ENCODE assay signal across 10 cellular contexts in genomic region chr3:71987828-71988227, GRCh38.
DNase-seq lines count a peak whose midpoint lies in the region; ATAC-seq and TF ChIP-seq lines count a peak whose summit lies in the region.
"Had no signal": no experiment of that assay in that cellular context is flagged by ENCODE, and none has a peak within 500 bp of the region (broad histone marks: within the 10 kb centered on the region; RNA-seq: fewer than 3 reads in every experiment).

No MANE protein-coding gene starts in this region.

- no peak overlapping the region for H3K4me3 Mint-ChIP-seq in endothelial cell (ENCODE audit: unreplicated experiment)
- no peak overlapping the region for H3K4me3 Mint-ChIP-seq in activated CD8-positive, alpha-beta T cell treated with anti-CD3 and anti-CD28 coated beads, Interleukin-2, amount 10 ng/mL, durations not matched to agents 7 days and 5 days
- H3K4me3 Mint-ChIP-seq in stimulated activated naive B cell treated with anti-CD40 and anti-IgM and Interleukin-4, amounts not matched to agents 10 μg/mL and 1 μg/mL and 100 μg/mL, for 72 hours = no peak overlapping the region

- WGBS in right cardiac atrium = 59% methylated on average over 5 of the region's 5 CpGs

- DNase-seq in left cardiac atrium = no peak
- no peak for DNase-seq in right cardiac atrium
- peak; percentile 91 for DNase-seq in NCI-H69 (lab: John Stamatoyannopoulos, UW)
- peak; percentile 46 for DNase-seq in endothelial cell (ENCODE audit: low spot score)
- DNase-seq in activated CD8-positive, alpha-beta T cell treated with anti-CD3 and anti-CD28 coated beads, Interleukin-2, amount 10 ng/mL, durations not matched to agents 7 days and 5 days = no peak
- DNase-seq in NCI-H146 (lab: John Stamatoyannopoulos, UW) = no peak
- DNase-seq in stimulated activated naive B cell treated with anti-CD40 and anti-IgM and Interleukin-4, amounts not matched to agents 10 μg/mL and 1 μg/mL and 100 μg/mL, for 72 hours = no peak
- DNase-seq: upper lobe of left lung had no signal

- TF ChIP-seq CTCF in endothelial cell (IDR thresholded peaks at IDR 0.05; ENCODE audit: unreplicated experiment) = no peak

- peaks cover 1% of the 10 kb centered on the region for H3K27me3 Mint-ChIP-seq in endothelial cell (ENCODE audit: unreplicated experiment)
- H3K27me3 Mint-ChIP-seq in activated CD8-positive, alpha-beta T cell treated with anti-CD3 and anti-CD28 coated beads, Interleukin-2, amount 10 ng/mL, durations not matched to agents 7 days and 5 days (ENCODE audit: low read depth) = no peaks in the 10 kb centered on the region
- peaks cover 11 to 12% of the 10 kb centered on the region in 2 donors for H3K27me3 Mint-ChIP-seq in stimulated activated naive B cell treated with anti-CD40 and anti-IgM and Interleukin-4, amounts not matched to agents 10 μg/mL and 1 μg/mL and 100 μg/mL, for 72 hours

- intact Hi-C loops in left cardiac atrium (cut with DNase I) = no loop called here
- intact Hi-C loops in right cardiac atrium (cut with DNase I) = no loop called here

- no peak overlapping the region for H3K4me3 ChIP-seq in right cardiac atrium (ENCODE audit: low read length)
- H3K4me3 ChIP-seq: upper lobe of left lung had no signal

- POLR2A ChIA-PET in activated CD8-positive, alpha-beta T cell treated with anti-CD3 and anti-CD28 coated beads, Interleukin-2, amount 10 ng/mL, durations not matched to agents 7 days and 5 days (lab: Charles Lee) = no interaction called here

- H3K9me3 Mint-ChIP-seq in endothelial cell (ENCODE audit: unreplicated experiment) = no peaks in the 10 kb centered on the region
- peaks cover 5% of the 10 kb centered on the region for H3K9me3 Mint-ChIP-seq in activated CD8-positive, alpha-beta T cell treated with anti-CD3 and anti-CD28 coated beads, Interleukin-2, amount 10 ng/mL, durations not matched to agents 7 days and 5 days (ENCODE audit: insufficient read depth)
- peaks cover 4 to 5% of the 10 kb centered on the region in 2 donors for H3K9me3 Mint-ChIP-seq in stimulated activated naive B cell treated with anti-CD40 and anti-IgM and Interleukin-4, amounts not matched to agents 10 μg/mL and 1 μg/mL and 100 μg/mL, for 72 hours

- H3K4me1 Mint-ChIP-seq in endothelial cell (ENCODE audit: unreplicated experiment) = peaks cover 21% of the 10 kb centered on the region
- peaks cover 23% of the 10 kb centered on the region for H3K4me1 Mint-ChIP-seq in activated CD8-positive, alpha-beta T cell treated with anti-CD3 and anti-CD28 coated beads, Interleukin-2, amount 10 ng/mL, durations not matched to agents 7 days and 5 days (ENCODE audit: low read depth)
- H3K4me1 Mint-ChIP-seq in stimulated activated naive B cell treated with anti-CD40 and anti-IgM and Interleukin-4, amounts not matched to agents 10 μg/mL and 1 μg/mL and 100 μg/mL, for 72 hours = peaks cover 26 to 42% of the 10 kb centered on the region in 2 donors

- no peaks in the 10 kb centered on the region for H3K36me3 Mint-ChIP-seq in endothelial cell (ENCODE audit: low read depth, unreplicated experiment)
- H3K36me3 Mint-ChIP-seq in activated CD8-positive, alpha-beta T cell treated with anti-CD3 and anti-CD28 coated beads, Interleukin-2, amount 10 ng/mL, durations not matched to agents 7 days and 5 days (ENCODE audit: low read depth) = no peaks in the 10 kb centered on the region
- peaks cover 0 to 8% of the 10 kb centered on the region in 2 donors for H3K36me3 Mint-ChIP-seq in stimulated activated naive B cell treated with anti-CD40 and anti-IgM and Interleukin-4, amounts not matched to agents 10 μg/mL and 1 μg/mL and 100 μg/mL, for 72 hours

- peak overlapping the region; percentile 33 for H3K27ac Mint-ChIP-seq in endothelial cell (ENCODE audit: unreplicated experiment)
- no peak overlapping the region for H3K27ac Mint-ChIP-seq in activated CD8-positive, alpha-beta T cell treated with anti-CD3 and anti-CD28 coated beads, Interleukin-2, amount 10 ng/mL, durations not matched to agents 7 days and 5 days
- no peak overlapping the region for H3K27ac Mint-ChIP-seq in stimulated activated naive B cell treated with anti-CD40 and anti-IgM and Interleukin-4, amounts not matched to agents 10 μg/mL and 1 μg/mL and 100 μg/mL, for 72 hours

- no peak overlapping the region for H3K27ac ChIP-seq in right cardiac atrium (ENCODE audit: low read length)
- H3K27ac ChIP-seq: C4-2B, upper lobe of left lung had no signal

- no peaks in the 10 kb centered on the region for H3K9me3 ChIP-seq in right cardiac atrium (ENCODE audit: control insufficient read depth, low read length)
- H3K9me3 ChIP-seq: upper lobe of left lung had no signal

- H3K27me3 ChIP-seq in right cardiac atrium (ENCODE audit: control insufficient read depth, insufficient read depth) = no peaks in the 10 kb centered on the region
- H3K27me3 ChIP-seq: upper lobe of left lung had no signal

- no peaks in the 10 kb centered on the region for H3K4me1 ChIP-seq in right cardiac atrium (ENCODE audit: control insufficient read depth, insufficient read depth, low read length)
- H3K4me1 ChIP-seq: upper lobe of left lung had no signal

- CTCF ChIA-PET in activated CD8-positive, alpha-beta T cell treated with anti-CD3 and anti-CD28 coated beads, Interleukin-2, amount 10 ng/mL, durations not matched to agents 7 days and 5 days (lab: Charles Lee) = no interaction called here

- peak; percentile 19 to 44 for ATAC-seq in left cardiac atrium
- ATAC-seq in right cardiac atrium = no peak
- ATAC-seq in activated CD8-positive, alpha-beta T cell treated with anti-CD3 and anti-CD28 coated beads, Interleukin-2, amount 10 ng/mL, durations not matched to agents 7 days and 5 days = no peak
- ATAC-seq in GM21723 (IDR thresholded peaks at IDR 0.05; ENCODE audit: unreplicated experiment) = no peak
- ATAC-seq in stimulated activated naive B cell treated with anti-CD40 and anti-IgM and Interleukin-4, amounts not matched to agents 10 μg/mL and 1 μg/mL and 100 μg/mL, for 72 hours (replicated peaks) = no peak

Comparison
In these comparisons a context has a peak if more than half of its experiments do, and no peak if none do; other contexts are left out.
1. ATAC-seq: peak in left cardiac atrium (2 of 2); none in right cardiac atrium (0 of 2), activated CD8-positive, alpha-beta T cell treated with anti-CD3 and anti-CD28 coated beads, Interleukin-2, amount 10 ng/mL, durations not matched to agents 7 days and 5 days (single experiment), GM21723 (single experiment) and stimulated activated naive B cell treated with anti-CD40 and anti-IgM and Interleukin-4, amounts not matched to agents 10 μg/mL and 1 μg/mL and 100 μg/mL, for 72 hours (0 of 2).
2. DNase-seq: peak in NCI-H69 (single experiment) and endothelial cell (single experiment); none in left cardiac atrium (single experiment), right cardiac atrium (0 of 3), activated CD8-positive, alpha-beta T cell treated with anti-CD3 and anti-CD28 coated beads, Interleukin-2, amount 10 ng/mL, durations not matched to agents 7 days and 5 days (single experiment), NCI-H146 (single experiment) and stimulated activated naive B cell treated with anti-CD40 and anti-IgM and Interleukin-4, amounts not matched to agents 10 μg/mL and 1 μg/mL and 100 μg/mL, for 72 hours (single experiment).